17 cellular contexts compared by ENCODE assay signal in genomic region chr17:70677783-70678647, GRCh38.
DNase-seq lines count a peak whose midpoint lies in the region; ATAC-seq and TF ChIP-seq lines count a peak whose summit lies in the region.
"Had no signal": no experiment of that assay in that cellular context is flagged by ENCODE, and none has a peak within 500 bp of the region (broad histone marks: within the 10 kb centered on the region; RNA-seq: fewer than 3 reads in every experiment).

No MANE protein-coding gene starts in this region.

- H3K27me3 Mint-ChIP-seq in progenitor cell of endocrine pancreas: no peaks in the 10 kb centered on the region

- H3K4me1 Mint-ChIP-seq in progenitor cell of endocrine pancreas (ENCODE audit: low read depth): peaks cover 20% of the 10 kb centered on the region

- DNase-seq in HuH-7 (ENCODE audit: low spot score) (peak; percentile 43), NCI-H69 (lab: John Stamatoyannopoulos, UW) (peak; percentile 84), fibroblast of gingiva (ENCODE audit: low read depth) (peak; percentile 4), progenitor cell of endocrine pancreas (ENCODE audit: low spot score, unreplicated experiment) (no peak), medulla oblongata (ENCODE audit: extremely low spot score) (no peak), ureter (ENCODE audit: low spot score) (no peak)
- DNase-seq: activated CD8-positive, alpha-beta memory T cell treated with anti-CD3 and anti-CD28 coated beads, Interleukin-2, amount 50 U/mL, for 4 hours; activated gamma-delta T cell treated with Interleukin-2 at 50 U/mL for 16 hours; colonic mucosa; MG63; NCI-H2171 treated with DMSO at 0.1 percent for 48 hours; PC-3; stimulated activated CD4-positive, alpha-beta T cell treated with anti-CD3 and anti-CD28 coated beads, Interleukin-4, amount 100 ng/mL, for 24 hours; stimulated activated CD8-positive, alpha-beta memory T cell treated with anti-CD3 and anti-CD28 coated beads, Interleukin-4, amount 100 ng/mL, for 48 hours; testis had no signal

- H3K4me3 Mint-ChIP-seq in progenitor cell of endocrine pancreas (ENCODE audit: low read depth): no peak overlapping the region

- H3K27ac Mint-ChIP-seq in progenitor cell of endocrine pancreas: peak overlapping the region; percentile 54

- no peaks in the 10 kb centered on the region for H3K9me3 Mint-ChIP-seq in progenitor cell of endocrine pancreas (ENCODE audit: low read depth)

- no peaks in the 10 kb centered on the region for H3K36me3 Mint-ChIP-seq in progenitor cell of endocrine pancreas (ENCODE audit: insufficient read depth)

- no peak for TF ChIP-seq CTCF in progenitor cell of endocrine pancreas (IDR thresholded peaks at IDR 0.05; ENCODE audit: unreplicated experiment)

- ATAC-seq in GM21526 (IDR thresholded peaks at IDR 0.05; ENCODE audit: low FRiP score, unreplicated experiment): no peak
- ATAC-seq: HCT116, PC-3 had no signal

Comparison
In these comparisons a context has a peak if more than half of its experiments do, and no peak if none do; other contexts are left out.
1. DNase-seq: peak in HuH-7 (single experiment), NCI-H69 (single experiment) and fibroblast of gingiva (single experiment); none in progenitor cell of endocrine pancreas (single experiment), medulla oblongata (single experiment) and ureter (single experiment).